ENCODE assay signal across 12 cellular contexts in the genomic region with DNA sequence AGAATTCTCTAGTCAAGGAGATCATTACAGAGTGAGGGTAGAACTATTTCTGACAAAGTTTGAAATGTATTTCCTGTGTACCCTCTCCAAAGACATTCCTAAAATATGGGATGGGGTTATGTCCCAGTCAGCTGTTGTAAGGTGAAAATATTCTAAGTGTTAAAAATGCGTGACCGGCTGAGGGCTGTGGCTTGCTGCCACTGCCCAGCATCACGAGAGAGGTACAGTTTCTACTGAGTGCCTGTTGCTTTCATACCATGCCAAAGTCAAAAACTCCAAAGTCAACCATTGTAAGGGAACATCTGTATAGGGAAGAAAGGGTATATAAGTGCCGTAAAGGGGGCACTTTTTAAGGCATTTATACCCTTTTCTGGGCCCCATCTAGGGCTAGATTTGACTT.
"Had no signal": no experiment of that assay in that cellular context is flagged by ENCODE, and none has a peak within 500 bp of the region (broad histone marks: within the 10 kb centered on the region; RNA-seq: fewer than 3 reads in every experiment).

No MANE protein-coding gene starts in this region.

- H3K4me1 ChIP-seq: breast epithelium, tibial nerve had no signal

- H3K27me3 ChIP-seq: breast epithelium, tibial nerve had no signal

- H3K9me3 ChIP-seq: breast epithelium, tibial nerve had no signal

- H3K4me3 ChIP-seq: breast epithelium, tibial nerve had no signal

- DNase-seq: activated CD4-positive, alpha-beta T cell treated with anti-CD3 and anti-CD28 coated beads, Interleukin-2, amount 50 U/mL, for 1 hour; activated naive CD4-positive, alpha-beta T cell treated with Interleukin-2 at 50 U/mL for 16 hours; activated naive CD8-positive, alpha-beta T cell treated with anti-CD3 and anti-CD28 coated beads for 36 hours; activated T-cell treated with anti-CD3 and anti-CD28 coated beads, Interleukin-2, amount 50 U/mL, for 24 hours; cerebellar nuclear complex; effector CD4-positive, alpha-beta T cell; naive thymus-derived CD8-positive, alpha-beta T cell; stimulated activated CD4-positive, alpha-beta T cell treated with anti-CD3 and anti-CD28 coated beads, Interleukin-12 subunit alpha, Interleukin-12 subunit beta, amount 100 ng/mL, for 4 hours; T-helper 17 cell had no signal

- H3K27ac ChIP-seq: breast epithelium, tibial nerve had no signal

- ATAC-seq: activated CD4-positive, CD25-positive, alpha-beta regulatory T cell treated with anti-CD3 and anti-CD28 coated beads, Interleukin-2, amount 50 U/mL, for 24 hours; naive thymus-derived CD8-positive, alpha-beta T cell; T-helper 17 cell had no signal
